Comparison of ENCODE assay signal across 19 cellular contexts in the genomic region with DNA sequence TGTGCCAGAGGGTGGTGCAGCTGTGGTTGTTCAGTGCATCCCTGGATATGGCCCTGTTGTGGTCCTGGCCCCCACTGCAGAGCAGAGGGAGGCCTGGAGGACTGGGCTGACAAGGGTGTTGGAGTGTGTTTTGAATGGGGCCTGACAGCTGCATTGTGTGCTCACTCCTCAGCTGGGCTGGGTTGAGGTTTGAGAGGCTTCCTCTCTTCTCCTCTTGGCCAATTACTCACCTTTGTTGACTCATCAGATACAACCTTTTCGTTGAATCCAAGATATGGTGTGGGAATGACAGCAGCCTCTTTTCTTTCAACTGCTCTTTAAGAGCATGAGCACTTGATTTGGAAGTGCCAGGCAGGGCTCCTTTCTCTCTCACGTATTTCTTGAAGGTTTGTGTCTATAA.
DNase-seq lines count a peak whose midpoint lies in the region; ATAC-seq and TF ChIP-seq lines count a peak whose summit lies in the region.
"Had no signal": no experiment of that assay in that cellular context is flagged by ENCODE, and none has a peak within 500 bp of the region (broad histone marks: within the 10 kb centered on the region; RNA-seq: fewer than 3 reads in every experiment).

No MANE protein-coding gene starts in this region.

- CTCF ChIA-PET in MCF 10A (lab: Yijun Ruan, JAX) (no interaction called here), mammary epithelial cell (lab: Charles Lee; ENCODE audit: low non-redundant PET) (no interaction called here)

- no peaks in the 10 kb centered on the region for H3K4me1 ChIP-seq in mammary epithelial cell (ENCODE audit: insufficient read depth, low read length)
- H3K4me1 ChIP-seq in RWPE2 (ENCODE audit: insufficient read depth, poor library complexity, severe bottlenecking) = no peaks in the 10 kb centered on the region
- H3K4me1 ChIP-seq in Karpas-422 (ENCODE audit: low read length) = no peaks in the 10 kb centered on the region
- H3K4me1 ChIP-seq: SJCRH30 had no signal

- no peak overlapping the region for H2AFZ ChIP-seq in mammary epithelial cell (ENCODE audit: low read depth, low read length)
- no peak overlapping the region for H2AFZ ChIP-seq in Karpas-422 (ENCODE audit: low read length)

- H3K36me3 ChIP-seq in mammary epithelial cell (ENCODE audit: insufficient read depth, low read length) = no peaks in the 10 kb centered on the region
- no peaks in the 10 kb centered on the region for H3K36me3 ChIP-seq in RWPE2 (ENCODE audit: low read depth)
- no peaks in the 10 kb centered on the region; the same call in 1 of the 2 replicates for H3K36me3 ChIP-seq in Karpas-422 (ENCODE audit: insufficient read depth, low read length)
- H3K36me3 ChIP-seq: SJCRH30 had no signal

- POLR2A ChIA-PET in MCF 10A (lab: Yijun Ruan, JAX) = no interaction called here

- dilution Hi-C loops in mammary epithelial cell (cut with HindIII; ENCODE audit: low sequenced_read_pairs) = no loop called here

- no peaks in the 10 kb centered on the region for H3K4me1 Mint-ChIP-seq in MCF 10A (ENCODE audit: insufficient read depth, unreplicated experiment)
- H3K4me1 Mint-ChIP-seq: B cell had no signal

- 6% methylated on average over 2 of the region's 2 CpGs for WGBS in mammary epithelial cell (ENCODE audit: low coverage, missing lambda C conversion rate)

- H3K9me3 ChIP-seq in mammary epithelial cell (replicated peaks; ENCODE audit: insufficient read depth, low read length) = peaks cover 25% of the 10 kb centered on the region
- no peaks in the 10 kb centered on the region for H3K9me3 ChIP-seq in RWPE2 (ENCODE audit: severe bottlenecking)
- peaks cover 23% of the 10 kb centered on the region for H3K9me3 ChIP-seq in Karpas-422 (ENCODE audit: low read length)
- H3K9me3 ChIP-seq: SJCRH30 had no signal

- ATAC-seq in RWPE2 (ENCODE audit: low read depth) = peak; percentile 78
- no peak for ATAC-seq in GM18858 (IDR thresholded peaks at IDR 0.05; ENCODE audit: unreplicated experiment)
- ATAC-seq: HCT116, K562 had no signal

- no peak overlapping the region for H3K9ac ChIP-seq in mammary epithelial cell (ENCODE audit: insufficient read depth, low read length)
- no peak overlapping the region for H3K9ac ChIP-seq in Karpas-422 (ENCODE audit: low read length)

- H3K27me3 ChIP-seq in mammary epithelial cell (ENCODE audit: insufficient read depth, low read length) (no peaks in the 10 kb centered on the region), RWPE2 (ENCODE audit: insufficient read depth, poor library complexity, severe bottlenecking) (no peaks in the 10 kb centered on the region), Karpas-422 (ENCODE audit: low read length) (no peaks in the 10 kb centered on the region)
- H3K27me3 ChIP-seq: SJCRH30 had no signal

- H3K79me2 ChIP-seq in mammary epithelial cell (ENCODE audit: insufficient read depth, low read length) (no peaks in the 10 kb centered on the region), Karpas-422 (ENCODE audit: low read length) (no peaks in the 10 kb centered on the region)

- H3K36me3 Mint-ChIP-seq in MCF 10A (ENCODE audit: insufficient read depth, unreplicated experiment) = no peaks in the 10 kb centered on the region

- in situ Hi-C loops in mammary epithelial cell (cut with MboI; ENCODE audit: low sequenced_read_pairs in 2 of 2) = no loop called here

- H3K27ac Mint-ChIP-seq in MCF 10A (ENCODE audit: low read depth, unreplicated experiment) = no peak overlapping the region
- H3K27ac Mint-ChIP-seq: B cell had no signal

- DNase-seq in MCF 10A (ENCODE audit: unreplicated experiment) (peak; percentile 18), mammary epithelial cell (no peak), NCI-H345 treated with DMSO at 0.1 percent for 48 hours (lab: John Stamatoyannopoulos, UW; ENCODE audit: unreplicated experiment) (peak; percentile 26), RWPE2 (ENCODE audit: low spot score) (no peak), SW 1271 (lab: John Stamatoyannopoulos, UW) (no peak), Karpas-422 (no peak)
- no peak for DNase-seq in activated effector memory CD4-positive, alpha-beta T cell treated with anti-CD3 and anti-CD28 coated beads, Interleukin-2, amount 50 U/mL, for 16 hours
- DNase-seq: DMS153, EL, GOT3, MV-4-11, NCI-H187 treated with DMSO at 0.1 percent for 48 hours, NCI-H526 treated with DMSO at 0.1 percent for 48 hours, SJCRH30, T-helper 2 cell had no signal

- H3K9me3 Mint-ChIP-seq in MCF 10A (ENCODE audit: unreplicated experiment) = peaks cover 9% of the 10 kb centered on the region

- peaks cover 62% of the 10 kb centered on the region for H3K27me3 Mint-ChIP-seq in MCF 10A (ENCODE audit: insufficient read depth, unreplicated experiment)
- H3K27me3 Mint-ChIP-seq: B cell had no signal

- H4K20me1 ChIP-seq in mammary epithelial cell (ENCODE audit: insufficient read depth, low read length) (no peaks in the 10 kb centered on the region), Karpas-422 (ENCODE audit: insufficient read depth, low read depth, low read length) (no peaks in the 10 kb centered on the region)

- no peak overlapping the region for H3K4me2 ChIP-seq in mammary epithelial cell (ENCODE audit: insufficient read depth, low read depth, low read length)
- no peak overlapping the region for H3K4me2 ChIP-seq in Karpas-422 (ENCODE audit: low read depth, low read length, poor library complexity, severe bottlenecking)

- no peak overlapping the region for H3K4me3 Mint-ChIP-seq in MCF 10A (ENCODE audit: unreplicated experiment)
- H3K4me3 Mint-ChIP-seq: B cell had no signal

- BruUV-seq in MCF 10A (replicated peaks; lab: Mats Ljungman, UMichigan) (no TSS peak), mammary epithelial cell (replicated peaks; lab: Mats Ljungman, UMichigan) (no TSS peak)

- no peaks in the 10 kb centered on the region for H3K9me2 ChIP-seq in Karpas-422 (replicated peaks; ENCODE audit: insufficient read depth, low read length)

- H3K27ac ChIP-seq in mammary epithelial cell (ENCODE audit: insufficient read depth, low read depth, low read length) = no peak overlapping the region
- H3K27ac ChIP-seq in RWPE2 (ENCODE audit: poor library complexity, severe bottlenecking) = no peak overlapping the region
- H3K27ac ChIP-seq in Karpas-422 (ENCODE audit: low read length) = no peak overlapping the region
- H3K27ac ChIP-seq: SJCRH30 had no signal

- TF ChIP-seq CTCF in MCF 10A (IDR thresholded peaks at IDR 0.05; ENCODE audit: unreplicated experiment) = no peak
- TF ChIP-seq CTCF in mammary epithelial cell (conservative IDR thresholded peaks at IDR 0.05 in 1 of 2, IDR thresholded peaks at IDR 0.05 in 1 of 2; ENCODE audit: extremely low read depth in 1 of 2, insufficient read depth in 1 of 2, low read depth in 1 of 2, low read length in 2 of 2) = no peak
- no peak for TF ChIP-seq CTCF in RWPE2 (IDR thresholded peaks at IDR 0.05; ENCODE audit: poor library complexity, severe bottlenecking)

- intact Hi-C loops in MCF 10A (cut with micrococcal nuclease) (no loop called here), mammary epithelial cell (cut with micrococcal nuclease) (no loop called here)

- H3K4me3 ChIP-seq in mammary epithelial cell (replicated peaks in 1 of 3; ENCODE audit: insufficient read depth in 1 of 3, low read depth in 2 of 3, low read length in 3 of 3) = no peak overlapping the region
- H3K4me3 ChIP-seq in RWPE2 (ENCODE audit: severe bottlenecking) = no peak overlapping the region
- H3K4me3 ChIP-seq in Karpas-422 (ENCODE audit: low read length) = no peak overlapping the region
- H3K4me3 ChIP-seq: K562, SJCRH30 had no signal

Comparison
In these comparisons a context has a peak if more than half of its experiments do, and no peak if none do; other contexts are left out.
1. DNase-seq: peak in MCF 10A (single experiment) and NCI-H345 treated with DMSO at 0.1 percent for 48 hours (single experiment); none in mammary epithelial cell (single experiment), RWPE2 (single experiment), SW 1271 (0 of 2), Karpas-422 (single experiment) and activated effector memory CD4-positive, alpha-beta T cell treated with anti-CD3 and anti-CD28 coated beads, Interleukin-2, amount 50 U/mL, for 16 hours (single experiment).